ENCODE assay signal across 22 cellular contexts in the genomic region with DNA sequence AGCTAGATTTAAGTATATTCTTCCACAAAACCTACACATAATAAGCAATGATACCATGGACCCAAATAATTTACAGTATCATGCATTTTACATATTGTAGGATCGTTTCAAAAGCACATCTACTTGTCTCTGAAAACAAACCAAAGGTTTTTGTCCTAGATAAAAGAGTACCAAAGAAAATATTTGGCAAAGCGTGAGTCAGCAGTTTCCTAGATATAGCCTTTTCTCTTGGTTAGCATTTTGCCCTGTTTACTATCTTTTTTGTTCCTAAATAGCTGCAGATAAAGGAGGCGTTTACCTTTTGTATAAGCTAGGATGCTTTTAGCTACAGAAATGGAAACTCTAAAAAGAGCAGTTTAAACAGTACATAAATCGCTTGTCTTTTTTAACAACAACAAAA.
DNase-seq lines count a peak whose midpoint lies in the region; ATAC-seq, FAIRE-seq and TF ChIP-seq lines count a peak whose summit lies in the region.
"Had no signal": no experiment of that assay in that cellular context is flagged by ENCODE, and none has a peak within 500 bp of the region (broad histone marks: within the 10 kb centered on the region; RNA-seq: fewer than 3 reads in every experiment).

No MANE protein-coding gene starts in this region.

- WGBS in sigmoid colon, 2 donors: 65 to 73% methylated on average over 4 of the region's 4 CpGs
- WGBS in SK-N-SH (ENCODE audit: low lambda C conversion rate): 88% methylated on average over 4 of the region's 4 CpGs

- intact Hi-C loops in sigmoid colon (cut with DNase I): no loop called here

- no peaks in the 10 kb centered on the region for H3K27me3 Mint-ChIP-seq in astrocyte (ENCODE audit: low read depth, unreplicated experiment)
- H3K27me3 Mint-ChIP-seq: activated CD8-positive, alpha-beta memory T cell treated with anti-CD3 and anti-CD28 coated beads, Interleukin-2, amount 10 ng/mL, durations not matched to agents 7 days and 5 days; activated naive CD8-positive, alpha-beta T cell treated with anti-CD3 and anti-CD28 coated beads, Interleukin-2, amount 50 U/mL, for 24 hours had no signal

- H3K79me2 ChIP-seq in Loucy (ENCODE audit: insufficient read depth, low read length) (no peaks in the 10 kb centered on the region), astrocyte (ENCODE audit: insufficient read depth, low read length) (no peaks in the 10 kb centered on the region), SK-N-SH (ENCODE audit: insufficient read depth) (no peaks in the 10 kb centered on the region)

- no peaks in the 10 kb centered on the region for H3K9me3 Mint-ChIP-seq in astrocyte (ENCODE audit: unreplicated experiment)
- H3K9me3 Mint-ChIP-seq: activated naive CD8-positive, alpha-beta T cell treated with anti-CD3 and anti-CD28 coated beads, Interleukin-2, amount 50 U/mL, for 24 hours had no signal

- POLR2A ChIA-PET in SK-N-SH (lab: Yijun Ruan, JAX): no interaction called here

- H3K36me3 Mint-ChIP-seq in astrocyte (ENCODE audit: low read depth, unreplicated experiment): no peaks in the 10 kb centered on the region
- H3K36me3 Mint-ChIP-seq: activated CD8-positive, alpha-beta memory T cell treated with anti-CD3 and anti-CD28 coated beads, Interleukin-2, amount 10 ng/mL, durations not matched to agents 7 days and 5 days; natural killer cell had no signal

- peaks cover 27% of the 10 kb centered on the region for H3K4me1 Mint-ChIP-seq in astrocyte (ENCODE audit: low read depth, unreplicated experiment)
- H3K4me1 Mint-ChIP-seq: natural killer cell had no signal

- peak overlapping the region in 1 of 11 experiments; percentile 56; a peak in 2 of 22 replicates for H3K9ac ChIP-seq in BLaER1 treated with 17β-estradiol and CSF1 and Interleukin-3, amounts not matched to agents 10 nM and 100 nM
- H3K9ac ChIP-seq in Loucy (ENCODE audit: low read depth, low read length, poor library complexity, severe bottlenecking) (no peak overlapping the region), astrocyte (ENCODE audit: low read length) (no peak overlapping the region), SK-N-SH (no peak overlapping the region)

- peak; percentile 14 for DNase-seq in astrocyte (ENCODE audit: low read depth)
- DNase-seq in iris pigment epithelial cell (ENCODE audit: low read depth): peak; percentile 12
- DNase-seq in NCI-H187 treated with DMSO at 0.1 percent for 48 hours (lab: John Stamatoyannopoulos, UW): no peak
- no peak for DNase-seq in sigmoid colon
- no peak for DNase-seq in SK-N-SH
- DNase-seq: activated CD8-positive, alpha-beta memory T cell treated with anti-CD3 and anti-CD28 coated beads, Interleukin-2, amount 10 ng/mL, durations not matched to agents 7 days and 5 days; activated naive CD8-positive, alpha-beta T cell treated with anti-CD3 and anti-CD28 coated beads, Interleukin-2, amount 50 U/mL, for 24 hours; Caco-2; central memory CD4-positive, alpha-beta T cell; effector CD4-positive, alpha-beta T cell; hippocampal formation; kidney; mesenchymal stem cell; natural killer cell; NCI-H2029; NCI-H510A; SIG-M5; stimulated activated CD4-positive, alpha-beta T cell treated with anti-CD3 and anti-CD28 coated beads, Interleukin-4, amount 100 ng/mL, for 4 hours; uterus had no signal

- H3K27me3 ChIP-seq in BLaER1 treated with 17β-estradiol and CSF1 and Interleukin-3, amounts not matched to agents 10 nM and 100 nM: peaks cover 0 to 42% (median 0%) of the 10 kb centered on the region in 11 experiments; a peak in 5 of 22 replicates
- no peaks in the 10 kb centered on the region for H3K27me3 ChIP-seq in Loucy (ENCODE audit: insufficient read depth, low read length, poor library complexity, severe bottlenecking)
- H3K27me3 ChIP-seq in astrocyte (ENCODE audit: insufficient read depth, low read length): no peaks in the 10 kb centered on the region
- no peaks in the 10 kb centered on the region for H3K27me3 ChIP-seq in sigmoid colon
- no peaks in the 10 kb centered on the region for H3K27me3 ChIP-seq in SK-N-SH (ENCODE audit: insufficient read depth)
- H3K27me3 ChIP-seq: uterus had no signal

- FAIRE-seq in astrocyte (lab: Jason Lieb, UNC): no peak
- FAIRE-seq: kidney had no signal

- no peak overlapping the region for H3K4me3 ChIP-seq in BLaER1 treated with 17β-estradiol and CSF1 and Interleukin-3, amounts not matched to agents 10 nM and 100 nM
- no peak overlapping the region for H3K4me3 ChIP-seq in Loucy (ENCODE audit: low read length, poor library complexity, severe bottlenecking)
- H3K4me3 ChIP-seq in astrocyte (ENCODE audit: insufficient read depth, low read depth, low read length): no peak overlapping the region
- H3K4me3 ChIP-seq in sigmoid colon: no peak overlapping the region
- no peak overlapping the region for H3K4me3 ChIP-seq in SK-N-SH (ENCODE audit: low read depth in 2 of 2, low read length in 1 of 2)
- H3K4me3 ChIP-seq: uterus had no signal

- peaks cover 40 to 89% (median 66%) of the 10 kb centered on the region in 10 experiments for H3K4me1 ChIP-seq in BLaER1 treated with 17β-estradiol and CSF1 and Interleukin-3, amounts not matched to agents 10 nM and 100 nM
- peaks cover 70% of the 10 kb centered on the region for H3K4me1 ChIP-seq in Loucy (ENCODE audit: insufficient read depth, low read length, poor library complexity, severe bottlenecking)
- H3K4me1 ChIP-seq in astrocyte (ENCODE audit: insufficient read depth, low read length): peaks cover 6% of the 10 kb centered on the region
- H3K4me1 ChIP-seq in sigmoid colon: peaks cover 0 to 9% (median 0%) of the 10 kb centered on the region in 4 donors
- peaks cover 6 to 21% of the 10 kb centered on the region in 2 experiments for H3K4me1 ChIP-seq in SK-N-SH (ENCODE audit: control insufficient read depth in 1 of 2, insufficient read depth in 2 of 2, low read depth in 1 of 2, low read length in 1 of 2)
- H3K4me1 ChIP-seq: uterus had no signal

- H3K27ac Mint-ChIP-seq in astrocyte (ENCODE audit: unreplicated experiment): no peak overlapping the region
- H3K27ac Mint-ChIP-seq: activated CD8-positive, alpha-beta memory T cell treated with anti-CD3 and anti-CD28 coated beads, Interleukin-2, amount 10 ng/mL, durations not matched to agents 7 days and 5 days; activated naive CD8-positive, alpha-beta T cell treated with anti-CD3 and anti-CD28 coated beads, Interleukin-2, amount 50 U/mL, for 24 hours; natural killer cell had no signal

- H3K27ac ChIP-seq in BLaER1 treated with 17β-estradiol and CSF1 and Interleukin-3, amounts not matched to agents 10 nM and 100 nM: peak overlapping the region in 7 of 11 experiments; percentile 17 to 61 (median 56); a peak in 12 of 22 replicates
- H3K27ac ChIP-seq in astrocyte (ENCODE audit: low read depth, low read length) (no peak overlapping the region), sigmoid colon (no peak overlapping the region), SK-N-SH (ENCODE audit: low read depth in 2 of 2, low read length in 1 of 2) (peak overlapping the region in 1 of 2 experiments; percentile 16; a peak in 1 of 4 replicates)
- H3K27ac ChIP-seq: uterus had no signal

- H4K20me1 ChIP-seq in BLaER1 treated with 17β-estradiol and CSF1 and Interleukin-3, amounts not matched to agents 10 nM and 100 nM: no peaks in the 10 kb centered on the region
- H4K20me1 ChIP-seq in Loucy (ENCODE audit: insufficient read depth, low read length, poor library complexity, severe bottlenecking) (no peaks in the 10 kb centered on the region), astrocyte (ENCODE audit: insufficient read depth, low read length) (no peaks in the 10 kb centered on the region), SK-N-SH (ENCODE audit: insufficient read depth) (no peaks in the 10 kb centered on the region)

- H3K4me3 Mint-ChIP-seq in astrocyte (ENCODE audit: unreplicated experiment): no peak overlapping the region
- H3K4me3 Mint-ChIP-seq: activated CD8-positive, alpha-beta memory T cell treated with anti-CD3 and anti-CD28 coated beads, Interleukin-2, amount 10 ng/mL, durations not matched to agents 7 days and 5 days; activated naive CD8-positive, alpha-beta T cell treated with anti-CD3 and anti-CD28 coated beads, Interleukin-2, amount 50 U/mL, for 24 hours; natural killer cell had no signal

- H2AFZ ChIP-seq in Loucy (ENCODE audit: low read length) (0 out of 2 replicates have a peak overlapping the region, but pooled peaks have one; percentile 1), astrocyte (ENCODE audit: low read depth, low read length) (no peak overlapping the region), SK-N-SH (ENCODE audit: low read depth) (no peak overlapping the region)

- TF ChIP-seq POLR2A in sigmoid colon (IDR thresholded peaks at IDR 0.05): no peak

- H3K36me3 ChIP-seq in BLaER1 treated with 17β-estradiol and CSF1 and Interleukin-3, amounts not matched to agents 10 nM and 100 nM: no peaks in the 10 kb centered on the region
- H3K36me3 ChIP-seq in Loucy (ENCODE audit: insufficient read depth, low read length): no peaks in the 10 kb centered on the region
- no peaks in the 10 kb centered on the region for H3K36me3 ChIP-seq in astrocyte (ENCODE audit: insufficient read depth, low read length)
- H3K36me3 ChIP-seq in sigmoid colon: no peaks in the 10 kb centered on the region
- no peaks in the 10 kb centered on the region for H3K36me3 ChIP-seq in SK-N-SH (replicated peaks in 1 of 2; ENCODE audit: control insufficient read depth in 1 of 2, insufficient read depth in 2 of 2, low read length in 1 of 2)
- H3K36me3 ChIP-seq: uterus had no signal

- H3K4me2 ChIP-seq in BLaER1 treated with 17β-estradiol and CSF1 and Interleukin-3, amounts not matched to agents 10 nM and 100 nM: peak overlapping the region; percentile 35 to 73 (median 65); a peak in 20 of 22 replicates
- H3K4me2 ChIP-seq in Loucy (ENCODE audit: low read depth, low read length, poor library complexity, severe bottlenecking) (peak overlapping the region; percentile 24), astrocyte (ENCODE audit: low read length) (no peak overlapping the region), SK-N-SH (no peak overlapping the region)

- TF ChIP-seq CTCF in Loucy (conservative IDR thresholded peaks at IDR 0.05; ENCODE audit: low read length): no peak
- no peak for TF ChIP-seq CTCF in astrocyte (IDR thresholded peaks at IDR 0.05; ENCODE audit: insufficient read depth, low read depth, low read length)
- TF ChIP-seq CTCF in sigmoid colon (IDR thresholded peaks at IDR 0.05): no peak
- TF ChIP-seq CTCF in SK-N-SH (IDR thresholded peaks at IDR 0.05): no peak

- no peak for TF ChIP-seq EP300 in sigmoid colon (IDR thresholded peaks at IDR 0.05)
- TF ChIP-seq EP300 in SK-N-SH (IDR thresholded peaks at IDR 0.05; ENCODE audit: borderline replicate concordance in 1 of 2, low read depth in 1 of 2, low read length in 1 of 2): no peak

- no peak for ATAC-seq in HG03432 (IDR thresholded peaks at IDR 0.05; ENCODE audit: unreplicated experiment)
- ATAC-seq: activated CD8-positive, alpha-beta memory T cell treated with anti-CD3 and anti-CD28 coated beads, Interleukin-2, amount 10 ng/mL, durations not matched to agents 7 days and 5 days; activated naive CD8-positive, alpha-beta T cell treated with anti-CD3 and anti-CD28 coated beads, Interleukin-2, amount 50 U/mL, for 24 hours; natural killer cell had no signal

- CTCF ChIA-PET in SK-N-SH (lab: Yijun Ruan, JAX): no interaction called here

- no peaks in the 10 kb centered on the region for H3K9me2 ChIP-seq in Loucy (replicated peaks; ENCODE audit: low read depth, low read length)
- H3K9me2 ChIP-seq in SK-N-SH: no peaks in the 10 kb centered on the region; the same call in 1 of the 2 replicates

- no peak for TF ChIP-seq RAD21 in SK-N-SH (IDR thresholded peaks at IDR 0.05; ENCODE audit: low read length)

- peaks cover 6% of the 10 kb centered on the region for H3F3A ChIP-seq in Loucy (ENCODE audit: low read depth)
- H3F3A ChIP-seq in SK-N-SH (replicated peaks; ENCODE audit: insufficient read depth): no peaks in the 10 kb centered on the region

- no peaks in the 10 kb centered on the region for H3K9me3 ChIP-seq in BLaER1 treated with 17β-estradiol and CSF1 and Interleukin-3, amounts not matched to agents 10 nM and 100 nM (replicated peaks in 1 of 11)
- no peaks in the 10 kb centered on the region for H3K9me3 ChIP-seq in Loucy (ENCODE audit: insufficient read depth, low read depth, low read length)
- H3K9me3 ChIP-seq in astrocyte (ENCODE audit: insufficient read depth, low read depth, low read length): no peaks in the 10 kb centered on the region
- H3K9me3 ChIP-seq in sigmoid colon: no peaks in the 10 kb centered on the region
- H3K9me3 ChIP-seq in SK-N-SH: no peaks in the 10 kb centered on the region
- H3K9me3 ChIP-seq: uterus had no signal

Comparison
In these comparisons a context has a peak if more than half of its experiments do, and no peak if none do; other contexts are left out.
1. H3K27ac ChIP-seq: peak in BLaER1 treated with 17β-estradiol and CSF1 and Interleukin-3, amounts not matched to agents 10 nM and 100 nM (7 of 11); none in astrocyte (single experiment) and sigmoid colon (0 of 4).
2. H3K4me2 ChIP-seq: peak in BLaER1 treated with 17β-estradiol and CSF1 and Interleukin-3, amounts not matched to agents 10 nM and 100 nM (11 of 11) and Loucy (single experiment); none in astrocyte (single experiment) and SK-N-SH (single experiment).
3. DNase-seq: peak in astrocyte (single experiment) and iris pigment epithelial cell (single experiment); none in NCI-H187 treated with DMSO at 0.1 percent for 48 hours (single experiment), sigmoid colon (single experiment) and SK-N-SH (single experiment).